Comparison of ENCODE assay signal across 1 cellular context in genomic region chr7:92685146-92686042, GRCh38.
TF ChIP-seq lines count a peak whose summit lies in the region.

No MANE protein-coding gene starts in this region.

TF ChIP-seq in GM12878, 131 proteins besides CTCF, POLR2A, EP300 and RAD21 (continued from another document):
- TF ChIP-seq ZNF687 (IDR thresholded peaks at IDR 0.05) (peak; percentile 16; the same call in 1 of the 2 replicates), YY1 (IDR thresholded peaks at IDR 0.05; ENCODE audit: low read depth, low read length) (no peak), ZNF274 (IDR thresholded peaks at IDR 0.05; ENCODE audit: insufficient read depth, insufficient read length) (no peak), SREBF2 (IDR thresholded peaks at IDR 0.05; ENCODE audit: low read length) (no peak), ETV6 (conservative IDR thresholded peaks at IDR 0.05 in 1 of 2, IDR thresholded peaks at IDR 0.05 in 1 of 2; ENCODE audit: borderline replicate concordance in 1 of 2, low read depth in 1 of 2) (no peak), TBL1XR1 (IDR thresholded peaks at IDR 0.05; ENCODE audit: low read depth, low read length) (no peak), CHD1 (IDR thresholded peaks at IDR 0.05; ENCODE audit: low read depth, low read length) (no peak)
- TF ChIP-seq, protein P1, sequence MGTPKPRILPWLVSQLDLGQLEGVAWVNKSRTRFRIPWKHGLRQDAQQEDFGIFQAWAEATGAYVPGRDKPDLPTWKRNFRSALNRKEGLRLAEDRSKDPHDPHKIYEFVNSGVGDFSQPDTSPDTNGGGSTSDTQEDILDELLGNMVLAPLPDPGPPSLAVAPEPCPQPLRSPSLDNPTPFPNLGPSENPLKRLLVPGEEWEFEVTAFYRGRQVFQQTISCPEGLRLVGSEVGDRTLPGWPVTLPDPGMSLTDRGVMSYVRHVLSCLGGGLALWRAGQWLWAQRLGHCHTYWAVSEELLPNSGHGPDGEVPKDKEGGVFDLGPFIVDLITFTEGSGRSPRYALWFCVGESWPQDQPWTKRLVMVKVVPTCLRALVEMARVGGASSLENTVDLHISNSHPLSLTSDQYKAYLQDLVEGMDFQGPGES (IDR thresholded peaks at IDR 0.05): no peak
